ENCODE assay signal across 1 cellular context in genomic region chr5:58318468-58318867, GRCh38.
TF ChIP-seq lines count a peak whose summit lies in the region.

No MANE protein-coding gene starts in this region.

TF ChIP-seq in SK-N-SH, 30 proteins besides CTCF, POLR2A, EP300 and RAD21 (continued from another document):
- TF ChIP-seq USF1 (IDR thresholded peaks at IDR 0.05; ENCODE audit: borderline replicate concordance, low read depth) (no peak), REST (IDR thresholded peaks at IDR 0.05; ENCODE audit: low read depth, low read length) (no peak), TEAD4 (IDR thresholded peaks at IDR 0.05; ENCODE audit: borderline replicate concordance, insufficient read depth) (peak; percentile 69), TCF12 (IDR thresholded peaks at IDR 0.05) (peak; percentile 83), ZBTB33 (IDR thresholded peaks at IDR 0.05; ENCODE audit: borderline replicate concordance, low read depth) (no peak), SMC3 (IDR thresholded peaks at IDR 0.05; ENCODE audit: low read depth, low read length) (no peak), MAX (IDR thresholded peaks at IDR 0.05; ENCODE audit: low read depth) (0 out of 2 replicates have a peak, but pooled peaks have one; percentile 41), RCOR1 (IDR thresholded peaks at IDR 0.05; ENCODE audit: low read length) (no peak), USF2 (IDR thresholded peaks at IDR 0.05; ENCODE audit: borderline replicate concordance, low read depth, low read length) (no peak), RFX5 (IDR thresholded peaks at IDR 0.05; ENCODE audit: low read length) (no peak), FOXJ3 (CRISPR knock-in tag; IDR thresholded peaks at IDR 0.05) (no peak), FOSL2 (IDR thresholded peaks at IDR 0.05; ENCODE audit: borderline replicate concordance, low read depth) (peak; percentile 34; the same call in 1 of the 2 replicates), JUND (IDR thresholded peaks at IDR 0.05) (peak; percentile 84), FOXM1 (IDR thresholded peaks at IDR 0.05; ENCODE audit: low read depth) (peak; percentile 51; the same call in 1 of the 2 replicates), GATA2 (CRISPR knock-in tag; IDR thresholded peaks at IDR 0.05) (no peak), ELF1 (IDR thresholded peaks at IDR 0.05) (no peak), POLR2AphosphoS5 (IDR thresholded peaks at IDR 0.05; ENCODE audit: low read depth, low read length) (peak; percentile 31; the same call in 1 of the 2 replicates), MXI1 (IDR thresholded peaks at IDR 0.05; ENCODE audit: low read depth, low read length) (no peak), IRF3 (IDR thresholded peaks at IDR 0.05; ENCODE audit: low read depth, low read length) (no peak), TAF1 (IDR thresholded peaks at IDR 0.05; ENCODE audit: borderline replicate concordance, low read depth, low read length) (no peak), EZH2phosphoT487 (IDR thresholded peaks at IDR 0.05; ENCODE audit: borderline replicate concordance, low read depth) (no peak), GABPA (IDR thresholded peaks at IDR 0.05; ENCODE audit: low read depth) (no peak), PBX3 (IDR thresholded peaks at IDR 0.05) (peak; percentile 94), MEF2A (IDR thresholded peaks at IDR 0.05; ENCODE audit: borderline replicate concordance, low read depth) (no peak), RXRA (IDR thresholded peaks at IDR 0.05; ENCODE audit: borderline replicate concordance, low read depth) (peak; percentile 17; the same call in 1 of the 2 replicates)
TF ChIP-seq in SK-N-SH: peak in this region for 10.
